Comparison of ENCODE assay signal across 8 cellular contexts in genomic region chr1:67532452-67533216, GRCh38.
DNase-seq lines count a peak whose midpoint lies in the region; ATAC-seq, FAIRE-seq and TF ChIP-seq lines count a peak whose summit lies in the region.

No MANE protein-coding gene starts in this region.

- peak; percentile 64 for ATAC-seq in GM19351 (IDR thresholded peaks at IDR 0.05; ENCODE audit: unreplicated experiment)

- TF ChIP-seq POLR2A in breast epithelium (IDR thresholded peaks at IDR 0.05): no peak

- H3K27me3 ChIP-seq in breast epithelium: no peaks in the 10 kb centered on the region
- no peaks in the 10 kb centered on the region for H3K27me3 ChIP-seq in keratinocyte (ENCODE audit: control insufficient read depth, extremely low read depth, insufficient read depth, low read length)

- H3K79me2 ChIP-seq in keratinocyte (ENCODE audit: control insufficient read depth, insufficient read depth, low read length): no peaks in the 10 kb centered on the region

- no peaks in the 10 kb centered on the region for H3K9me1 ChIP-seq in keratinocyte (ENCODE audit: control insufficient read depth, extremely low read depth, insufficient read depth, low read length)

- no peaks in the 10 kb centered on the region for H3K9me3 ChIP-seq in breast epithelium
- no peaks in the 10 kb centered on the region for H3K9me3 ChIP-seq in keratinocyte (ENCODE audit: control insufficient read depth, low read depth, low read length)

- DNase-seq in Caki2 (ENCODE audit: low read depth): peak; percentile 53
- DNase-seq in HT1080 (ENCODE audit: low read depth): peak; percentile 79
- DNase-seq in NCI-H82 treated with DMSO at 0.1 percent for 48 hours (lab: John Stamatoyannopoulos, UW; ENCODE audit: unreplicated experiment): peak; percentile 76
- no peak for DNase-seq in breast epithelium (ENCODE audit: low spot score in 2 of 2)
- peak; percentile 69 for DNase-seq in keratinocyte (ENCODE audit: low read depth, low spot score)
- DNase-seq in superior temporal gyrus (ENCODE audit: extremely low spot score): peak; percentile 89
- DNase-seq in activated T-cell treated with anti-CD3 and anti-CD28 coated beads for 4 hours: no peak

- H3K4me2 ChIP-seq in keratinocyte (ENCODE audit: control insufficient read depth, extremely low read depth, insufficient read depth, low read depth, low read length): no peak overlapping the region

- no peak overlapping the region for H2AFZ ChIP-seq in keratinocyte (ENCODE audit: control insufficient read depth, low read length)

- H3K27ac ChIP-seq in breast epithelium (no peak overlapping the region), keratinocyte (ENCODE audit: control insufficient read depth, insufficient read depth, low read length) (no peak overlapping the region)

- TF ChIP-seq CTCF in breast epithelium (IDR thresholded peaks at IDR 0.05) (peak; percentile 74 to 83 (median 77)), keratinocyte (optimal IDR thresholded peaks at IDR 0.05 in 1 of 3, IDR thresholded peaks at IDR 0.05 in 1 of 3, conservative IDR thresholded peaks at IDR 0.05 in 1 of 3; ENCODE audit: extremely low read depth in 1 of 3, insufficient read depth in 2 of 3, low read length in 3 of 3) (peak; percentile 57 to 76 (median 59))

- H3K36me3 ChIP-seq in breast epithelium (no peaks in the 10 kb centered on the region), keratinocyte (ENCODE audit: control insufficient read depth in 2 of 2, extremely low read depth in 1 of 2, insufficient read depth in 2 of 2, low read length in 2 of 2) (no peaks in the 10 kb centered on the region)

- no peak overlapping the region for H3K9ac ChIP-seq in keratinocyte (ENCODE audit: control insufficient read depth, extremely low read depth, insufficient read depth, low read length)

- peak; percentile 90 for FAIRE-seq in keratinocyte (lab: Jason Lieb, UNC)

- intact Hi-C loops in breast epithelium (cut with DNase I; ENCODE audit: low total_unique reads): loop anchor here (10.0 kb wide), 1 partner anchor 222 kb away; no protein-coding TSS in a partner anchor

- in situ Hi-C loops in Caki2 (cut with HindIII; ENCODE audit: low pct_unique_long_range_greater_than_20kb, low sequenced_read_pairs): no loop called here

- H3K4me3 ChIP-seq in breast epithelium: no peak overlapping the region
- H3K4me3 ChIP-seq in keratinocyte (ENCODE audit: control insufficient read depth in 2 of 3, extremely low read depth in 1 of 3, insufficient read depth in 2 of 3, low read depth in 1 of 3, low read length in 3 of 3): no peak overlapping the region

- no peaks in the 10 kb centered on the region for H3K4me1 ChIP-seq in breast epithelium
- H3K4me1 ChIP-seq in keratinocyte (ENCODE audit: control insufficient read depth, extremely low read depth, insufficient read depth, low read length): peaks cover 19% of the 10 kb centered on the region

- dilution Hi-C loops in keratinocyte (cut with MboI; ENCODE audit: extremely low pct_ligation_motif_present, low sequenced_read_pairs): loop anchor here (25.0 kb wide), 1 partner anchor 155 kb away; the partner anchor contains the start of gene GADD45A

- no peaks in the 10 kb centered on the region for H4K20me1 ChIP-seq in keratinocyte (ENCODE audit: control insufficient read depth, extremely low read depth, insufficient read depth, low read length)

Comparison
In these comparisons a context has a peak if more than half of its experiments do, and no peak if none do; other contexts are left out.
1. DNase-seq: peak in Caki2 (single experiment), HT1080 (single experiment), NCI-H82 treated with DMSO at 0.1 percent for 48 hours (single experiment), keratinocyte (single experiment) and superior temporal gyrus (single experiment); none in breast epithelium (0 of 2) and activated T-cell treated with anti-CD3 and anti-CD28 coated beads for 4 hours (single experiment).